In genomic region chr5:138570871-138571270, GRCh38 we compare ENCODE assay signal across 2 cellular contexts.
TF ChIP-seq lines count a peak whose summit lies in the region.

No MANE protein-coding gene starts in this region.

TF ChIP-seq in HepG2, 621 proteins besides CTCF, POLR2A, EP300 and RAD21:
- peak; percentile 55 for TF ChIP-seq POLR2G (IDR thresholded peaks at IDR 0.05; ENCODE audit: low read depth, low read length)
- no peak for TF ChIP-seq ZNF597 (CRISPR knock-in tag; IDR thresholded peaks at IDR 0.05)
- TF ChIP-seq MIER2 (CRISPR knock-in tag; IDR thresholded peaks at IDR 0.05): no peak
- no peak for TF ChIP-seq ZGPAT (CRISPR knock-in tag; IDR thresholded peaks at IDR 0.05)

TF ChIP-seq in K562, 482 proteins besides CTCF, POLR2A, EP300 and RAD21:
- TF ChIP-seq HMGXB4 (CRISPR knock-in tag; IDR thresholded peaks at IDR 0.05) (0 out of 2 replicates have a peak, but pooled peaks have one; percentile 34), ZNF232 (CRISPR knock-in tag; IDR thresholded peaks at IDR 0.05) (0 out of 2 replicates have a peak, but pooled peaks have one; percentile 44), POLR2G (IDR thresholded peaks at IDR 0.05; ENCODE audit: low read depth, low read length) (peak; percentile 47), PTRF (tag; IDR thresholded peaks at IDR 0.05) (no peak), RBFOX2 (IDR thresholded peaks at IDR 0.05; ENCODE audit: low read depth, low read length) (peak; percentile 64; the same call in 1 of the 2 replicates), ZNF384 (IDR thresholded peaks at IDR 0.05; ENCODE audit: low read depth, low read length) (no peak), ZBTB26 (CRISPR knock-in tag; IDR thresholded peaks at IDR 0.05) (no peak), THAP7 (CRISPR knock-in tag; IDR thresholded peaks at IDR 0.05) (no peak)
